ENCODE assay signal across 25 cellular contexts in genomic region chr5:108315829-108316228, GRCh38.
A peak's percentile ranks its signal among the peaks of the same experiment; 100 is the strongest.
DNase-seq lines count a peak whose midpoint lies in the region; TF ChIP-seq lines count a peak whose summit lies in the region.
"Had no signal": no experiment of that assay in that cellular context is flagged by ENCODE, and none has a peak within 500 bp of the region (broad histone marks: within the 10 kb centered on the region; RNA-seq: fewer than 3 reads in every experiment).

No MANE protein-coding gene starts in this region.

- no peak for TF ChIP-seq CTCF in transverse colon (IDR thresholded peaks at IDR 0.05)

- peaks cover 0 to 5% (median 2%) of the 10 kb centered on the region in 4 donors for H3K4me1 ChIP-seq in transverse colon
- H3K4me1 ChIP-seq: Caco-2, esophagus squamous epithelium had no signal

- TF ChIP-seq RAD21 in Ishikawa (IDR thresholded peaks at IDR 0.05; ENCODE audit: low read depth), result no peak

- intact Hi-C loops in transverse colon (cut with DNase I; ENCODE audit: low total_unique reads), result no loop called here

- TF ChIP-seq POLR2A in transverse colon (IDR thresholded peaks at IDR 0.05), result no peak

- H3K27ac ChIP-seq in caudate nucleus (ENCODE audit: low read depth, low read length), result no peak overlapping the region
- H3K27ac ChIP-seq in transverse colon, result no peak overlapping the region
- H3K27ac ChIP-seq: esophagus squamous epithelium, gastroesophageal sphincter, psoas muscle, skin epidermis, thoracic aorta had no signal

- no peaks in the 10 kb centered on the region for H3K27me3 ChIP-seq in transverse colon
- H3K27me3 ChIP-seq: esophagus squamous epithelium, gastroesophageal sphincter had no signal

- no peaks in the 10 kb centered on the region for H3K9me3 ChIP-seq in transverse colon
- H3K9me3 ChIP-seq: Caco-2, esophagus squamous epithelium, gastroesophageal sphincter, psoas muscle, thoracic aorta had no signal

- peak; percentile 59; the same call in 1 of the 2 replicates for TF ChIP-seq EP300 in Ishikawa (IDR thresholded peaks at IDR 0.05; ENCODE audit: borderline replicate concordance)
- TF ChIP-seq EP300 in transverse colon (IDR thresholded peaks at IDR 0.05; ENCODE audit: low read depth), result no peak

- no peak overlapping the region for H3K4me3 ChIP-seq in transverse colon
- H3K4me3 ChIP-seq: esophagus squamous epithelium, gastroesophageal sphincter, psoas muscle, skin epidermis, thoracic aorta had no signal

- H3K36me3 ChIP-seq in transverse colon, result no peaks in the 10 kb centered on the region
- H3K36me3 ChIP-seq: esophagus squamous epithelium, gastroesophageal sphincter, thoracic aorta had no signal

- DNase-seq in EH (ENCODE audit: low read depth), result peak; percentile 35
- DNase-seq in amniotic epithelial cell (ENCODE audit: low read depth), result peak; percentile 7
- peak; percentile 2 for DNase-seq in renal cortical epithelial cell (ENCODE audit: low read depth)
- DNase-seq in caudate nucleus (lab: John Stamatoyannopoulos, UW), result no peak
- DNase-seq in transverse colon, result no peak
- DNase-seq in SHP77 (lab: John Stamatoyannopoulos, UW), result no peak
- DNase-seq: activated CD4-positive, alpha-beta memory T cell treated with anti-CD3 and anti-CD28 coated beads, Interleukin-2, amount 10 ng/mL, durations not matched to agents 7 days and 5 days; activated CD4-positive, CD25-positive, alpha-beta regulatory T cell treated with anti-CD3 and anti-CD28 coated beads, Interleukin-2, amount 50 U/mL, for 72 hours; C1 segment of cervical spinal cord; Caco-2; dermis blood vessel endothelial cell; esophagus squamous epithelium; hypothalamus; immature natural killer cell; left ventricle myocardium superior; natural killer cell; NCI-H1105; NCI-H1930; NCI-H82; occipital lobe; psoas muscle had no signal

- in situ Hi-C loops in transverse colon (cut with MboI; ENCODE audit: low pct_ligation_motif_present in 1 of 4, low pct_unique_long_range_greater_than_20kb in 1 of 4, low sequenced_read_pairs in 3 of 4), result no loop called here

TF ChIP-seq in Ishikawa, 13 proteins besides CTCF, POLR2A, EP300 and RAD21:
- TF ChIP-seq YY1 (IDR thresholded peaks at IDR 0.05; ENCODE audit: low read depth) (no peak), TEAD4 (IDR thresholded peaks at IDR 0.05) (peak; percentile 73), ZBTB7A (IDR thresholded peaks at IDR 0.05; ENCODE audit: low read depth) (no peak), TCF12 (IDR thresholded peaks at IDR 0.05; ENCODE audit: low read depth) (no peak), CEBPB (IDR thresholded peaks at IDR 0.05) (no peak), CREB1 (IDR thresholded peaks at IDR 0.05; ENCODE audit: low read depth) (no peak), EGR1 (IDR thresholded peaks at IDR 0.05) (no peak), NFIC (IDR thresholded peaks at IDR 0.05) (no peak), TAF1 (IDR thresholded peaks at IDR 0.05; ENCODE audit: low read depth) (no peak), REST (IDR thresholded peaks at IDR 0.05; ENCODE audit: low read depth) (no peak), FOXM1 (IDR thresholded peaks at IDR 0.05; ENCODE audit: borderline replicate concordance, low read depth) (0 out of 2 replicates have a peak, but pooled peaks have one; percentile 43)
- TF ChIP-seq, protein P1, sequence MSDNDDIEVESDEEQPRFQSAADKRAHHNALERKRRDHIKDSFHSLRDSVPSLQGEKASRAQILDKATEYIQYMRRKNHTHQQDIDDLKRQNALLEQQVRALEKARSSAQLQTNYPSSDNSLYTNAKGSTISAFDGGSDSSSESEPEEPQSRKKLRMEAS (IDR thresholded peaks at IDR 0.05), result no peak
- TF ChIP-seq, protein P2, sequence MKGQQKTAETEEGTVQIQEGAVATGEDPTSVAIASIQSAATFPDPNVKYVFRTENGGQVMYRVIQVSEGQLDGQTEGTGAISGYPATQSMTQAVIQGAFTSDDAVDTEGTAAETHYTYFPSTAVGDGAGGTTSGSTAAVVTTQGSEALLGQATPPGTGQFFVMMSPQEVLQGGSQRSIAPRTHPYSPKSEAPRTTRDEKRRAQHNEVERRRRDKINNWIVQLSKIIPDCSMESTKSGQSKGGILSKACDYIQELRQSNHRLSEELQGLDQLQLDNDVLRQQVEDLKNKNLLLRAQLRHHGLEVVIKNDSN (IDR thresholded peaks at IDR 0.05), result no peak
TF ChIP-seq in Ishikawa: peak in this region for 2.

Comparison
In these comparisons a context has a peak if more than half of its experiments do, and no peak if none do; other contexts are left out.
1. DNase-seq: peak in EH (single experiment), amniotic epithelial cell (single experiment) and renal cortical epithelial cell (single experiment); none in caudate nucleus (0 of 61), transverse colon (single experiment) and SHP77 (0 of 2).